20 cellular contexts compared by ENCODE assay signal in the genomic region with DNA sequence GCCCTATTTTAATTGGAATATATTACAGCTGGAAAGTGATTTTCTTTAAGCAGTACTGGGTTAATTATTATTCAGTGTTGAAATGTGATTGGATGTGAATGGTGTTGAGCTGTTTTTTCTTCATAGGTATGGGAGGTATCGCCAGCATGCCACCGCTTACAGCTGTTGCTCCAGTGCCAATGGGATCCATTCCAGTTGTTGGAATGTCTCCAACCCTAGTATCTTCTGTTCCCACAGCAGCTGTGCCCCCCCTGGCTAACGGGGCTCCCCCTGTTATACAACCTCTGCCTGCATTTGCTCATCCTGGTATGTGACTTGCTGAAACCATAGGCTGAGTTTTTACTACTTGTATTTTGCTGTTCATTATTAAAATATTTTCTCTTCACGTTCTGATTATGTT.
DNase-seq lines count a peak whose midpoint lies in the region; ATAC-seq, FAIRE-seq and TF ChIP-seq lines count a peak whose summit lies in the region.
"Had no signal": no experiment of that assay in that cellular context is flagged by ENCODE, and none has a peak within 500 bp of the region (broad histone marks: within the 10 kb centered on the region; RNA-seq: fewer than 3 reads in every experiment).

No MANE protein-coding gene starts in this region.

- no peaks in the 10 kb centered on the region for H3K27me3 ChIP-seq in cardiac muscle cell
- H3K27me3 ChIP-seq in subcutaneous abdominal adipose tissue (ENCODE audit: control insufficient read depth in 5 of 5, insufficient read depth in 4 of 5, low read length in 5 of 5): no peaks in the 10 kb centered on the region
- H3K27me3 ChIP-seq: BLaER1, MG63 had no signal

- H3K27ac ChIP-seq in cardiac muscle cell (peak overlapping the region; percentile 45), subcutaneous abdominal adipose tissue (ENCODE audit: low read depth, low read length) (peak overlapping the region; percentile 84)
- H3K27ac ChIP-seq: BLaER1, RWPE1 had no signal

- intact Hi-C loops in Right ventricle myocardium inferior (cut with DNase I) (no loop called here), cardiac septum (cut with DNase I) (no loop called here)

- peaks cover 8% of the 10 kb centered on the region for H3K36me3 Mint-ChIP-seq in stimulated activated memory B cell treated with anti-CD40 and anti-IgM and Interleukin-4, amounts not matched to agents 10 μg/mL and 1 μg/mL and 100 μg/mL, for 72 hours
- H3K36me3 Mint-ChIP-seq: CD8-positive, alpha-beta T cell had no signal

- FAIRE-seq in H54 (lab: Jason Lieb, UNC): no peak

- peak overlapping the region in 1 of 5 donors; percentile 20 for H3K9ac ChIP-seq in subcutaneous abdominal adipose tissue (ENCODE audit: low read length in 5 of 5)
- H3K9ac ChIP-seq: BLaER1 had no signal

- H3K4me1 Mint-ChIP-seq in stimulated activated memory B cell treated with anti-CD40 and anti-IgM and Interleukin-4, amounts not matched to agents 10 μg/mL and 1 μg/mL and 100 μg/mL, for 72 hours: no peaks in the 10 kb centered on the region

- H3K4me3 ChIP-seq in cardiac muscle cell (no peak overlapping the region), subcutaneous abdominal adipose tissue (ENCODE audit: low read depth in 1 of 5, low read length in 5 of 5) (no peak overlapping the region)
- H3K4me3 ChIP-seq: BLaER1, MG63 had no signal

- peaks cover 12% of the 10 kb centered on the region for H3K9me3 Mint-ChIP-seq in stimulated activated memory B cell treated with anti-CD40 and anti-IgM and Interleukin-4, amounts not matched to agents 10 μg/mL and 1 μg/mL and 100 μg/mL, for 72 hours

- H3K9me3 ChIP-seq in cardiac muscle cell (ENCODE audit: low read depth) (no peaks in the 10 kb centered on the region), subcutaneous abdominal adipose tissue (ENCODE audit: control insufficient read depth in 5 of 5, low read length in 5 of 5) (peaks cover 0 to 4% (median 0%) of the 10 kb centered on the region in 5 donors)

- H3K27ac Mint-ChIP-seq in stimulated activated memory B cell treated with anti-CD40 and anti-IgM and Interleukin-4, amounts not matched to agents 10 μg/mL and 1 μg/mL and 100 μg/mL, for 72 hours: no peak overlapping the region
- H3K27ac Mint-ChIP-seq: CD8-positive, alpha-beta T cell; HFFc6 had no signal

- no peak for DNase-seq in Right ventricle myocardium inferior (ENCODE audit: missing footprints)
- no peak for DNase-seq in cardiac septum (ENCODE audit: low spot score)
- DNase-seq in cardiac muscle cell (ENCODE audit: low read depth in 1 of 2, low spot score in 1 of 2): peak in 1 of 2 donors; percentile 24
- peak; percentile 75 for DNase-seq in myocyte (ENCODE audit: low read depth)
- no peak for DNase-seq in H54 (ENCODE audit: insufficient read length, low spot score)
- no peak for DNase-seq in T-helper 1 cell
- DNase-seq: CD8-positive, alpha-beta T cell; DMS79 treated with DMSO at 0.1 percent for 48 hours; GOT3; HFFc6; MG63; NCI-H1105; NCI-H1694; NCI-H2107; NCI-H526 treated with DMSO at 0.1 percent for 48 hours; PC-3 had no signal

- H3K36me3 ChIP-seq in cardiac muscle cell (peaks cover 12% of the 10 kb centered on the region), subcutaneous abdominal adipose tissue (ENCODE audit: control insufficient read depth in 5 of 5, insufficient read depth in 5 of 5, low read length in 5 of 5) (peaks cover 2 to 18% (median 11%) of the 10 kb centered on the region in 5 donors)

- H3K27me3 Mint-ChIP-seq in stimulated activated memory B cell treated with anti-CD40 and anti-IgM and Interleukin-4, amounts not matched to agents 10 μg/mL and 1 μg/mL and 100 μg/mL, for 72 hours: peaks cover 7% of the 10 kb centered on the region

- TF ChIP-seq POLR2A in H54 (IDR thresholded peaks at IDR 0.05; ENCODE audit: low read depth, low read length): no peak

- no peak for TF ChIP-seq CTCF in cardiac muscle cell (IDR thresholded peaks at IDR 0.05; ENCODE audit: low read depth, low read length)

- no peak overlapping the region for H3K4me3 Mint-ChIP-seq in stimulated activated memory B cell treated with anti-CD40 and anti-IgM and Interleukin-4, amounts not matched to agents 10 μg/mL and 1 μg/mL and 100 μg/mL, for 72 hours
- H3K4me3 Mint-ChIP-seq: CD8-positive, alpha-beta T cell; HFFc6 had no signal

- peak; percentile 79 for ATAC-seq in Right ventricle myocardium inferior
- no peak for ATAC-seq in stimulated activated memory B cell treated with anti-CD40 and anti-IgM and Interleukin-4, amounts not matched to agents 10 μg/mL and 1 μg/mL and 100 μg/mL, for 72 hours
- ATAC-seq: CD8-positive, alpha-beta T cell; PC-3 had no signal

- H3K4me1 ChIP-seq in cardiac muscle cell (ENCODE audit: low read depth) (peaks cover 8% of the 10 kb centered on the region), subcutaneous abdominal adipose tissue (ENCODE audit: control insufficient read depth in 5 of 5, insufficient read depth in 5 of 5, low read length in 5 of 5) (peaks cover 0 to 35% (median 24%) of the 10 kb centered on the region in 5 donors)
- H3K4me1 ChIP-seq: BLaER1 had no signal
